In the genomic region with DNA sequence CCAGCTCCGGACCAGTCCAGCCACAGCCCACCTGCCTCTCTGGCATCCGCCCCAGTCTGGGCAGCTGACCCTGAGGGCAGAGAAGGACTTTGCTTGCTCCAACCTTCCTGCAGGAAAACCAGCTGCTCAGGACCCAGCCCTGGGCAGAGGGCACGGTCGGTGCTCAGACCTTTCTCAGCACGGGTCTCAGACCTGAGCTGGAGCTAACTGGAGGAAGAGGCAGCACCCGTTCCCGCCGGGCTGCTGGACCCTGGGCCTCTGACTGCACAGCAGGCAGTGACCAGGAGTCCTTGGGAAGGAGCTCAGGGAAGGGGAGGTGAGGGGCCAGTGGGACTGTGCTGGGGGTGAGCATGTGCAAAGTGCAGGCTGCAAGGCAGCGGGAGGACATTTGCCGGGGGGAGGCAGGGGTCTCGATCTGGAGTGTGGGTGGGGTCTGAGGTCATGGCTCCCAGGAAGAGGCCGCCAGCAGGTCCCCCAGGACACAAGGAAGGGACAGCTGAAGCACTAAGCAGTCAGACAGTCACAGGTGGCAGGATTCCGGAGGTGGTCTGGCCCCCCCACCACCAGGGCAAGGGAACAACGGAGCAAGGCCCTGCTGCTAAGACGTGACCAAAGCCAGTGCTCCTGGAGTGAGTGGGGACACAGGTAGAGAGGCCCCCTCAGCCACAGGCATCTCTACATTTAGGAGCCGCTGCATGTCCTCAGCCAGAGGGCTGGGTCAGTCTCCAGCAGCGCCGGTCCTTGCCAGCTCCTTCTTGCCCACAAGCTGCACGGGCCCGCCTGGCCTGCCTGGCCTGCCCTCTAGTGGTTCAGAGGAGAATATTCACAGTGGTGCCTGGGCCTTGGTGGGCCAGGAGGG, we compare ENCODE assay signal across 8 cellular contexts. TPM values are rescaled to one million over a fixed set of nuclear protein-coding genes. Genes with fewer than 3 reads are reported as not detected.
DNase-seq lines count a peak whose midpoint lies in the region; ATAC-seq and TF ChIP-seq lines count a peak whose summit lies in the region.

No MANE protein-coding gene starts in this region.

- no peak overlapping the region for H3K4me3 Mint-ChIP-seq in chondrocyte (ENCODE audit: unreplicated experiment)
- H3K4me3 Mint-ChIP-seq in stimulated activated naive CD8-positive, alpha-beta T cell treated with anti-CD3 and anti-CD28 coated beads, Interleukin-15, amount 100 ng/mL, for 72 hours, result no peak overlapping the region

- no peak overlapping the region for H3K27ac Mint-ChIP-seq in chondrocyte (ENCODE audit: unreplicated experiment)
- peak overlapping the region in 1 of 2 donors; percentile 65 for H3K27ac Mint-ChIP-seq in stimulated activated naive CD8-positive, alpha-beta T cell treated with anti-CD3 and anti-CD28 coated beads, Interleukin-15, amount 100 ng/mL, for 72 hours

- no peaks in the 10 kb centered on the region for H3K9me3 Mint-ChIP-seq in chondrocyte (ENCODE audit: low read depth)
- no peaks in the 10 kb centered on the region for H3K9me3 Mint-ChIP-seq in stimulated activated naive CD8-positive, alpha-beta T cell treated with anti-CD3 and anti-CD28 coated beads, Interleukin-15, amount 100 ng/mL, for 72 hours

- no peaks in the 10 kb centered on the region for H3K27me3 Mint-ChIP-seq in chondrocyte (ENCODE audit: low read depth)
- H3K27me3 Mint-ChIP-seq in stimulated activated naive CD8-positive, alpha-beta T cell treated with anti-CD3 and anti-CD28 coated beads, Interleukin-15, amount 100 ng/mL, for 72 hours, result no peaks in the 10 kb centered on the region

- H3K4me1 Mint-ChIP-seq in chondrocyte (ENCODE audit: low read depth), result peaks cover 22% of the 10 kb centered on the region
- H3K4me1 Mint-ChIP-seq in stimulated activated naive CD8-positive, alpha-beta T cell treated with anti-CD3 and anti-CD28 coated beads, Interleukin-15, amount 100 ng/mL, for 72 hours, result peaks cover 75% of the 10 kb centered on the region

- ATAC-seq in left lobe of liver (peak; percentile 45), GM19397 (IDR thresholded peaks at IDR 0.05; ENCODE audit: unreplicated experiment) (no peak)
- ATAC-seq in stimulated activated naive CD8-positive, alpha-beta T cell treated with anti-CD3 and anti-CD28 coated beads, Interleukin-15, amount 100 ng/mL, for 72 hours, result peak; percentile 47

- TF ChIP-seq CTCF in chondrocyte (IDR thresholded peaks at IDR 0.05), result peak; percentile 86

- H3K36me3 Mint-ChIP-seq in chondrocyte (ENCODE audit: low read depth), result peaks cover 21% of the 10 kb centered on the region

- DNase-seq in DMS 273 (lab: John Stamatoyannopoulos, UW; ENCODE audit: unreplicated experiment) (peak; percentile 82), DMS 273 treated with DMSO at 0.1 percent for 48 hours (lab: John Stamatoyannopoulos, UW) (no peak), LoVo (ENCODE audit: low spot score) (peak; percentile 41), T1000 (lab: John Stamatoyannopoulos, UW) (peak; percentile 27), chondrocyte (ENCODE audit: low spot score) (no peak), left lobe of liver (ENCODE audit: low spot score) (no peak)
- DNase-seq in stimulated activated naive CD8-positive, alpha-beta T cell treated with anti-CD3 and anti-CD28 coated beads, Interleukin-15, amount 100 ng/mL, for 72 hours, result peak; percentile 57 to 65

RNA-seq across cellular contexts. Expression of gene DPM2, which starts 4.7 kb away (rescaled TPM):
- total RNA-seq in chondrocyte, result 26.3 to 28.9 TPM (median 27.8 TPM) in 3 replicates
- 12.4 TPM for total RNA-seq in left lobe of liver

RNA-seq across cellular contexts. Expression of gene PIP5KL1, which starts 11.8 kb away (rescaled TPM):
- total RNA-seq in chondrocyte, result 1.4 to 4.3 TPM (median 2.7 TPM) in 3 replicates
- total RNA-seq in left lobe of liver, result 0.40 TPM

RNA-seq across cellular contexts. Expression of gene ST6GALNAC4, which starts 25.5 kb away (rescaled TPM):
- total RNA-seq in chondrocyte (22.2 to 25.5 TPM (median 24.4 TPM) in 3 replicates), left lobe of liver (5.9 TPM)

RNA-seq across cellular contexts. Expression of gene EEIG1, which starts 38.4 kb away (rescaled TPM):
- total RNA-seq in chondrocyte (39.4 to 63.0 TPM (median 61.8 TPM) in 3 replicates), left lobe of liver (42.5 TPM)

RNA-seq across cellular contexts. Expression of gene ST6GALNAC6, which starts 43.0 kb away (rescaled TPM):
- total RNA-seq in chondrocyte, result 45.5 to 54.3 TPM (median 47.5 TPM) in 3 replicates
- 35.2 TPM for total RNA-seq in left lobe of liver

Comparison
In these comparisons a context has a peak if more than half of its experiments do, and no peak if none do; other contexts are left out.
1. DNase-seq: peak in DMS 273 (single experiment), LoVo (single experiment), T1000 (single experiment) and stimulated activated naive CD8-positive, alpha-beta T cell treated with anti-CD3 and anti-CD28 coated beads, Interleukin-15, amount 100 ng/mL, for 72 hours (2 of 2); none in DMS 273 treated with DMSO at 0.1 percent for 48 hours (single experiment), chondrocyte (single experiment) and left lobe of liver (single experiment).